Comparison of ENCODE assay signal across 11 cellular contexts in the genomic region with DNA sequence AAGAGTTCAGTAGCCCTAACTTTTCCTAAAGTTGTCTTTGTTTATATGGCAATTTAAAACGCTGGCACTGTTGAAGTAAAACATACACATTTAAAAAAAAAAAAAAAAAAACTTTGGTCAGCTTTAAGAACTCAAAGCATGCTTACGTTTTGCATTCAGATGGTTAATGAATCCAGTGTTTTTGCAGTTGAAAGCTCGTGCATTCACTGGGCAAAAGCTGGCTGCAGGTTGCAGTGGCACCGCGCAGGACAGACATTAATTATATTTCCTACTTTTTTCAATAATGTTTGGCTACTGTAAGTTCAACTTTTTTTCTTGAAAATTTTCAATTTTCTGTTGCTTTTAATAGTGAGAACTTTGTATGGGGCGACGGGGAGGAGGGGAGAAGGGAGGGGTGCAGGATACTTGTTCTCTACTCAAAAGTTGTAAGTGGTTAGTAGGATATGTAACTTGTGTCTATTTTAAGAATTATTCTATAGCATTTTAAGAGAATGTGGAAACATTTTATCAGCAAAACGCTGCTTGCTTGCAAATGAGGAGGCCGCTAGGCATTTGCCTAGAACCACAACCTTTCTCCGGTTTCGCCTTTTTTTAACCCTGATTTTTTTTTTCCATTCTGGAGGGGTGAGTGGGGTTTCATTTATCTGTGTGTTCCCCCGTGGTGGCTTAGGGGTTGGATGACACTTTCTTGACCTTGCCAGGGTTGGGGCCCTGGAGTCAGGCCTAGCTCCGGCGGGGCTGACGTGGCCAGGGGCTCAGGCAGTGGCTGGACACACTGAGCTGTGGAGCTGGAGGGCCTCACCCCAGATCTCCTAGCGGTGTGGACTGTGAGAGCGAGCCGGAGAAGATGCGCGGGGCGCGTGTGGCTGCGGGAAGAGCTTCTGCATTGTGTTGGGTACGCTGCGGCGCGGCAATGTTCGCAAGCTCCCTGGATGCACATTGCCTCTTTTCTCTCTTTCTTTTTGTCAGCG. TPM values are rescaled to one million over a fixed set of nuclear protein-coding genes. Genes with fewer than 3 reads are reported as not detected.
DNase-seq lines count a peak whose midpoint lies in the region; ATAC-seq and TF ChIP-seq lines count a peak whose summit lies in the region.
"Had no signal": no experiment of that assay in that cellular context is flagged by ENCODE, and none has a peak within 500 bp of the region (broad histone marks: within the 10 kb centered on the region; RNA-seq: fewer than 3 reads in every experiment).

No MANE protein-coding gene starts in this region.

- no peaks in the 10 kb centered on the region for H3K9me3 ChIP-seq in breast epithelium
- no peaks in the 10 kb centered on the region for H3K9me3 ChIP-seq in right lobe of liver
- H3K9me3 ChIP-seq: ascending aorta had no signal

- H3K4me3 Mint-ChIP-seq in activated T-cell treated with anti-CD3 and anti-CD28 coated beads, Interleukin-2, amount 50 U/mL, for 72 hours = peak overlapping the region; percentile 59 to 76
- no peak overlapping the region for H3K4me3 Mint-ChIP-seq in activated T-cell treated with anti-CD3 and anti-CD28 coated beads, Interleukin-2, amount 50 U/mL, for 4 hours
- H3K4me3 Mint-ChIP-seq in type B pancreatic cell = peak overlapping the region; percentile 96

- peaks cover 3 to 42% of the 10 kb centered on the region in 2 donors for H3K27me3 ChIP-seq in breast epithelium
- no peaks in the 10 kb centered on the region for H3K27me3 ChIP-seq in right lobe of liver

- TF ChIP-seq CTCF in breast epithelium (IDR thresholded peaks at IDR 0.05) (no peak), right lobe of liver (IDR thresholded peaks at IDR 0.05) (no peak), type B pancreatic cell (conservative IDR thresholded peaks at IDR 0.05) (no peak)

- H3K36me3 Mint-ChIP-seq in activated T-cell treated with anti-CD3 and anti-CD28 coated beads, Interleukin-2, amount 50 U/mL, for 72 hours (ENCODE audit: insufficient read depth in 2 of 2) = peaks cover 4 to 7% of the 10 kb centered on the region in 2 donors
- no peaks in the 10 kb centered on the region for H3K36me3 Mint-ChIP-seq in activated T-cell treated with anti-CD3 and anti-CD28 coated beads, Interleukin-2, amount 50 U/mL, for 4 hours (ENCODE audit: insufficient read depth)
- peaks cover 41% of the 10 kb centered on the region for H3K36me3 Mint-ChIP-seq in type B pancreatic cell
- H3K36me3 Mint-ChIP-seq: CD8-positive, alpha-beta T cell had no signal

- H3K36me3 ChIP-seq in breast epithelium = no peaks in the 10 kb centered on the region
- H3K36me3 ChIP-seq in right lobe of liver = no peaks in the 10 kb centered on the region
- H3K36me3 ChIP-seq: ascending aorta had no signal

- intact Hi-C loops in breast epithelium (cut with DNase I; ENCODE audit: low total_unique reads) (no loop called here), right lobe of liver (cut with DNase I) (no loop called here)

- DNase-seq in activated T-cell treated with anti-CD3 and anti-CD28 coated beads, Interleukin-2, amount 50 U/mL, for 72 hours = no peak
- no peak for DNase-seq in activated T-cell treated with anti-CD3 and anti-CD28 coated beads, Interleukin-2, amount 50 U/mL, for 4 hours
- DNase-seq in breast epithelium (ENCODE audit: low spot score in 2 of 2) (no peak), right lobe of liver (no peak), type B pancreatic cell (ENCODE audit: extremely low spot score, unreplicated experiment) (no peak), ACHN (no peak)
- DNase-seq: NCI-H1105 had no signal

- 55% methylated on average over 27 of the region's 29 CpGs for WGBS in right lobe of liver (ENCODE audit: insufficient coverage, low coverage, low lambda C conversion rate, missing lambda C conversion rate)

- peaks cover 0 to 1% of the 10 kb centered on the region in 2 donors for H3K9me3 Mint-ChIP-seq in activated T-cell treated with anti-CD3 and anti-CD28 coated beads, Interleukin-2, amount 50 U/mL, for 72 hours
- peaks cover 4% of the 10 kb centered on the region for H3K9me3 Mint-ChIP-seq in activated T-cell treated with anti-CD3 and anti-CD28 coated beads, Interleukin-2, amount 50 U/mL, for 4 hours
- H3K9me3 Mint-ChIP-seq in type B pancreatic cell = no peaks in the 10 kb centered on the region
- H3K9me3 Mint-ChIP-seq: CD8-positive, alpha-beta T cell had no signal

- H3K4me1 Mint-ChIP-seq in activated T-cell treated with anti-CD3 and anti-CD28 coated beads, Interleukin-2, amount 50 U/mL, for 72 hours (ENCODE audit: low read depth) = peaks cover 25% of the 10 kb centered on the region
- H3K4me1 Mint-ChIP-seq in activated T-cell treated with anti-CD3 and anti-CD28 coated beads, Interleukin-2, amount 50 U/mL, for 4 hours (ENCODE audit: low read depth) = peaks cover 13% of the 10 kb centered on the region
- H3K4me1 Mint-ChIP-seq in type B pancreatic cell (ENCODE audit: unreplicated experiment) = peaks cover 33% of the 10 kb centered on the region

- ATAC-seq in activated T-cell treated with anti-CD3 and anti-CD28 coated beads, Interleukin-2, amount 50 U/mL, for 72 hours (replicated peaks in 1 of 2) = no peak
- no peak for ATAC-seq in activated T-cell treated with anti-CD3 and anti-CD28 coated beads, Interleukin-2, amount 50 U/mL, for 4 hours
- no peak for ATAC-seq in right lobe of liver
- ATAC-seq in HG02610 (IDR thresholded peaks at IDR 0.05; ENCODE audit: unreplicated experiment) = no peak
- no peak for ATAC-seq in activated CD4-positive, CD25-positive, alpha-beta regulatory T cell treated with anti-CD3 and anti-CD28 coated beads, Interleukin-2, amount 50 U/mL, for 24 hours
- ATAC-seq: CD8-positive, alpha-beta T cell had no signal

- peak overlapping the region; percentile 74 for H3K27ac Mint-ChIP-seq in activated T-cell treated with anti-CD3 and anti-CD28 coated beads, Interleukin-2, amount 50 U/mL, for 72 hours
- peak overlapping the region; percentile 89 for H3K27ac Mint-ChIP-seq in type B pancreatic cell
- H3K27ac Mint-ChIP-seq: CD8-positive, alpha-beta T cell had no signal

- in situ Hi-C loops in ACHN (cut with HindIII; ENCODE audit: low pct_ligation_motif_present, low pct_unique_long_range_greater_than_20kb, low sequenced_read_pairs) = no loop called here

- TF ChIP-seq POLR2A in breast epithelium (IDR thresholded peaks at IDR 0.05) (no peak), right lobe of liver (IDR thresholded peaks at IDR 0.05) (no peak)

- H3K4me1 ChIP-seq in breast epithelium (peaks cover 0 to 5% of the 10 kb centered on the region in 2 donors), right lobe of liver (peaks cover 0 to 3% (median 0%) of the 10 kb centered on the region in 4 donors)

- H3K27ac ChIP-seq in breast epithelium (peak overlapping the region; percentile 23 to 82), right lobe of liver (peak overlapping the region in 1 of 3 donors; percentile 13)
- H3K27ac ChIP-seq: ascending aorta had no signal

- H3K27me3 Mint-ChIP-seq in activated T-cell treated with anti-CD3 and anti-CD28 coated beads, Interleukin-2, amount 50 U/mL, for 72 hours (ENCODE audit: low read depth) = peaks cover 61% of the 10 kb centered on the region
- peaks cover 65% of the 10 kb centered on the region for H3K27me3 Mint-ChIP-seq in activated T-cell treated with anti-CD3 and anti-CD28 coated beads, Interleukin-2, amount 50 U/mL, for 4 hours (ENCODE audit: low read depth)
- H3K27me3 Mint-ChIP-seq in type B pancreatic cell = peaks cover 63% of the 10 kb centered on the region

- H3K4me3 ChIP-seq in breast epithelium (peak overlapping the region in 2 of 3 donors; percentile 63 to 75), right lobe of liver (peak overlapping the region; percentile 25 to 57 (median 47))

RNA-seq across cellular contexts. Expression of a gene that starts 4.2 kb away (rescaled TPM):
- total RNA-seq in activated T-cell treated with anti-CD3 and anti-CD28 coated beads, Interleukin-2, amount 50 U/mL, for 72 hours = not detected
- under 1 TPM; 0.08 to 0.21 (median 0.10) TPM for total RNA-seq in activated T-cell treated with anti-CD3 and anti-CD28 coated beads, Interleukin-2, amount 50 U/mL, for 4 hours
- 10 to 100 TPM in 2 of 3 donors, 1 to 10 TPM in 1; 4.6 to 63.6 (median 59.1) TPM for total RNA-seq in breast epithelium
- 10 to 100 TPM in 2 of 6 experiments, 1 to 10 TPM in 4; 5.3 to 12.1 (median 9.4) TPM for total RNA-seq in right lobe of liver
- 6.6 and 126 TPM in 2 replicates for total RNA-seq in type B pancreatic cell (ENCODE audit: low replicate concordance)
- total RNA-seq: CD8-positive, alpha-beta T cell had no signal

RNA-seq across cellular contexts. Expression of a gene that starts 6.2 kb away (rescaled TPM):
- total RNA-seq in activated T-cell treated with anti-CD3 and anti-CD28 coated beads, Interleukin-2, amount 50 U/mL, for 72 hours = under 1 TPM; 0.41 to 0.93 TPM
- total RNA-seq in activated T-cell treated with anti-CD3 and anti-CD28 coated beads, Interleukin-2, amount 50 U/mL, for 4 hours = not detected
- 10 to 100 TPM in 2 of 3 donors, 1 to 10 TPM in 1; 7.0 to 17.4 (median 15.2) TPM for total RNA-seq in breast epithelium
- total RNA-seq in right lobe of liver = 1 to 10 TPM; 1.2 to 3.8 (median 2.3) TPM
- 1.8 and 19.0 TPM in 2 replicates for total RNA-seq in type B pancreatic cell (ENCODE audit: low replicate concordance)
- total RNA-seq: CD8-positive, alpha-beta T cell had no signal
